1 cellular context compared by ENCODE assay signal in genomic region chr3:184337981-184338380, GRCh38.
TF ChIP-seq lines count a peak whose summit lies in the region.

No MANE protein-coding gene starts in this region.

TF ChIP-seq in H1, 55 proteins besides CTCF, POLR2A, EP300 and RAD21:
- TF ChIP-seq CHD2 (IDR thresholded peaks at IDR 0.05; ENCODE audit: low read length), result no peak
- TF ChIP-seq USF2 (IDR thresholded peaks at IDR 0.05; ENCODE audit: low read length), result no peak
- TF ChIP-seq CTBP2 (IDR thresholded peaks at IDR 0.05; ENCODE audit: borderline replicate concordance, insufficient read depth, insufficient read length, low read length), result no peak
- no peak for TF ChIP-seq RFX5 (IDR thresholded peaks at IDR 0.05; ENCODE audit: borderline replicate concordance, low read depth, low read length)
- no peak for TF ChIP-seq PHF8 (conservative IDR thresholded peaks at IDR 0.05; ENCODE audit: low read depth, low read length)
- TF ChIP-seq BRCA1 (IDR thresholded peaks at IDR 0.05; ENCODE audit: low read depth, low read length), result no peak
- no peak for TF ChIP-seq CHD7 (IDR thresholded peaks at IDR 0.05; ENCODE audit: insufficient replicate concordance, low read length)
- no peak for TF ChIP-seq SP4 (IDR thresholded peaks at IDR 0.05; ENCODE audit: low read length)
TF ChIP-seq in H1: peak in this region for 0.
